Comparison of ENCODE assay signal across 27 cellular contexts in genomic region chr12:9104087-9104486, GRCh38. TPM values are rescaled to one million over a fixed set of nuclear protein-coding genes. Genes with fewer than 3 reads are reported as not detected.
"Had no signal": no experiment of that assay in that cellular context is flagged by ENCODE, and none has a peak within 500 bp of the region (broad histone marks: within the 10 kb centered on the region; RNA-seq: fewer than 3 reads in every experiment).

No MANE protein-coding gene starts in this region.

- ATAC-seq: effector memory CD8-positive, alpha-beta T cell; esophagus mucosa; gastrocnemius medialis; gastroesophageal sphincter; heart left ventricle had no signal

- H3K4me1 Mint-ChIP-seq: endodermal cell had no signal

- H3K27me3 Mint-ChIP-seq: dendritic cell treated with granulocyte-macrophage colony-stimulating factor and Interleukin-4, amounts not matched to agents 40 ng/mL and 50 ng/mL, for 4 days; effector memory CD8-positive, alpha-beta T cell had no signal

- H3K9me3 Mint-ChIP-seq: dendritic cell treated with granulocyte-macrophage colony-stimulating factor and Interleukin-4, amounts not matched to agents 40 ng/mL and 50 ng/mL, for 4 days; effector memory CD8-positive, alpha-beta T cell; endodermal cell had no signal

- H3K4me1 ChIP-seq: esophagus squamous epithelium, foreskin keratinocyte, gastrocnemius medialis, gastroesophageal sphincter had no signal

- H3K27ac ChIP-seq: coronary artery, dorsolateral prefrontal cortex, epithelial cell of prostate, esophagus muscularis mucosa, esophagus squamous epithelium, foreskin keratinocyte, gastrocnemius medialis, gastroesophageal sphincter, heart left ventricle had no signal

- DNase-seq: cortex of kidney; dermis blood vessel endothelial cell; dorsolateral prefrontal cortex; effector CD4-positive, alpha-beta T cell; effector CD8-positive, alpha-beta T cell; effector memory CD4-positive, alpha-beta T cell; effector memory CD8-positive, alpha-beta T cell; endodermal cell; erythroblast; esophagus squamous epithelium; foreskin fibroblast; foreskin melanocyte; gastrocnemius medialis; glutamatergic neuron; head of caudate nucleus; heart left ventricle had no signal

- H3K4me3 Mint-ChIP-seq: dendritic cell treated with granulocyte-macrophage colony-stimulating factor and Interleukin-4, amounts not matched to agents 40 ng/mL and 50 ng/mL, for 4 days; effector memory CD8-positive, alpha-beta T cell; endodermal cell had no signal

- FAIRE-seq: colon, endometrium, endothelial cell of umbilical vein, frontal cortex had no signal

- H3K9me3 ChIP-seq: esophagus muscularis mucosa, esophagus squamous epithelium, gastrocnemius medialis, gastroesophageal sphincter, heart left ventricle had no signal

- H3K27ac Mint-ChIP-seq: dendritic cell treated with granulocyte-macrophage colony-stimulating factor and Interleukin-4, amounts not matched to agents 40 ng/mL and 50 ng/mL, for 4 days; endodermal cell had no signal

- H3K27me3 ChIP-seq: dorsolateral prefrontal cortex, esophagus muscularis mucosa, esophagus squamous epithelium, foreskin keratinocyte, gastrocnemius medialis, gastroesophageal sphincter, heart left ventricle had no signal

- H3K4me3 ChIP-seq: coronary artery, dorsolateral prefrontal cortex, esophagus muscularis mucosa, esophagus squamous epithelium, gastrocnemius medialis, gastroesophageal sphincter, heart left ventricle had no signal

RNA-seq across cellular contexts. Expression of gene A2M, which starts 11.6 kb away (rescaled TPM):
- total RNA-seq: foreskin keratinocyte had no signal
